8 cellular contexts compared by ENCODE assay signal in the genomic region with DNA sequence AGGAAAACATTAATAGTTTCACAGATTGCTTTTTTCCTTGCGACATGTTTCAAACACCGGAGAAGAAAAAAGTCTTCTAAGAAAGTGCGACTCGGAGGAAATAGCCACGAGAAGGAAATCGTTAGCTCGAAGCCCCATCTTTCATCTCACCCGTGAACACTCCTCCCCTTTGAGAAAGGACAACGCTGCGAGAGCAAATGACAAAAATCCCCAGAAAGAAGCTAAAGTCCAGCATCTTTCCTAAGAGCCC.
A peak's percentile ranks its signal among the peaks of the same experiment; 100 is the strongest.
DNase-seq lines count a peak whose midpoint lies in the region; ATAC-seq, FAIRE-seq and TF ChIP-seq lines count a peak whose summit lies in the region.

No MANE protein-coding gene starts in this region.

- FAIRE-seq in H54 (lab: Jason Lieb, UNC): no peak

- peaks cover 16 to 34% of the 10 kb centered on the region in 2 donors for H3K4me1 ChIP-seq in duodenal mucosa (ENCODE audit: control insufficient read depth in 1 of 2, insufficient read depth in 2 of 2, low read length in 2 of 2)

- TF ChIP-seq CTCF in NB4 (IDR thresholded peaks at IDR 0.05; ENCODE audit: low read depth, low read length): no peak
- no peak for TF ChIP-seq CTCF in nephron (IDR thresholded peaks at IDR 0.05; ENCODE audit: unreplicated experiment in 3 of 3)

- H3K27ac ChIP-seq in duodenal mucosa (ENCODE audit: low read depth, low read length): peak overlapping the region; percentile 70

- peaks cover 7% of the 10 kb centered on the region for H3K36me3 Mint-ChIP-seq in nephron (ENCODE audit: low read depth)

- H3K27ac Mint-ChIP-seq in nephron: peak overlapping the region; percentile 76 to 97 (median 93)

- no peaks in the 10 kb centered on the region for H3K27me3 ChIP-seq in duodenal mucosa (ENCODE audit: control insufficient read depth in 1 of 2, insufficient read depth in 2 of 2, low read length in 2 of 2)

- no peaks in the 10 kb centered on the region for H3K9me3 ChIP-seq in duodenal mucosa (ENCODE audit: control insufficient read depth in 1 of 2, low read length in 2 of 2)

- ATAC-seq in GM18498 (IDR thresholded peaks at IDR 0.05; ENCODE audit: unreplicated experiment) (peak; percentile 1), GM18505 (IDR thresholded peaks at IDR 0.05; ENCODE audit: unreplicated experiment) (no peak), GM21529 (IDR thresholded peaks at IDR 0.05; ENCODE audit: unreplicated experiment) (no peak), HG02840 (IDR thresholded peaks at IDR 0.05; ENCODE audit: low FRiP score, unreplicated experiment) (no peak)

- no peak for TF ChIP-seq POLR2A in NB4 (IDR thresholded peaks at IDR 0.05; ENCODE audit: extremely low read depth, insufficient read length)
- no peak for TF ChIP-seq POLR2A in H54 (IDR thresholded peaks at IDR 0.05; ENCODE audit: low read depth, low read length)
- TF ChIP-seq POLR2A in GM18505 (IDR thresholded peaks at IDR 0.05; ENCODE audit: borderline replicate concordance, extremely low read depth, insufficient read depth, insufficient read length): no peak

- H3K4me1 Mint-ChIP-seq in nephron: peaks cover 21% of the 10 kb centered on the region

- no peaks in the 10 kb centered on the region for H3K36me3 ChIP-seq in duodenal mucosa (ENCODE audit: control insufficient read depth in 1 of 2, insufficient read depth in 2 of 2, low read length in 2 of 2)

- no peaks in the 10 kb centered on the region for H3K9me3 Mint-ChIP-seq in nephron

- peak overlapping the region; percentile 60 to 84 for H3K9ac ChIP-seq in duodenal mucosa (ENCODE audit: low read depth in 1 of 2, low read length in 2 of 2)

- no peak for DNase-seq in NB4 (ENCODE audit: low read depth)
- DNase-seq in H54 (ENCODE audit: insufficient read length, low spot score): no peak

- peak overlapping the region; percentile 95 to 97 (median 95) for H3K4me3 Mint-ChIP-seq in nephron

- H3K4me3 ChIP-seq in NB4 (ENCODE audit: low read depth, low read length): peak overlapping the region; percentile 80
- H3K4me3 ChIP-seq in duodenal mucosa (ENCODE audit: low read depth in 1 of 2, low read length in 2 of 2): peak overlapping the region; percentile 89 to 90

- peaks cover 6% of the 10 kb centered on the region for H3K27me3 Mint-ChIP-seq in nephron (ENCODE audit: low read depth)
